8 cellular contexts compared by ENCODE assay signal in genomic region chr21:41766883-41767605, GRCh38. TPM values are rescaled to one million over a fixed set of nuclear protein-coding genes. Genes with fewer than 3 reads are reported as not detected.
DNase-seq lines count a peak whose midpoint lies in the region; ATAC-seq and TF ChIP-seq lines count a peak whose summit lies in the region.

RIPK4 (minus strand) TSS chr21:41767052; CDS start chr21:41767041, 11 bp downstream.

- DNase-seq in NCI-H1436 (lab: John Stamatoyannopoulos, UW) (peak; percentile 78), NCI-H1436 treated with DMSO at 0.1 percent for 48 hours (lab: John Stamatoyannopoulos, UW) (no peak), NCI-H2196 treated with DMSO at 0.1 percent for 48 hours (lab: John Stamatoyannopoulos, UW; ENCODE audit: unreplicated experiment) (peak; percentile 73), esophagus squamous epithelium (lab: John Stamatoyannopoulos, UW) (no peak), osteoblast (ENCODE audit: insufficient read length, low spot score, missing footprints) (peak; percentile 93), upper lobe of right lung (peak; percentile 91)
- peak; percentile 7 for DNase-seq in activated CD8-positive, alpha-beta memory T cell treated with anti-CD3 and anti-CD28 coated beads, Interleukin-2, amount 50 U/mL, for 1 hour (ENCODE audit: extremely low read depth)

- TF ChIP-seq POLR2A in esophagus squamous epithelium (IDR thresholded peaks at IDR 0.05): peak in 3 of 4 donors; percentile 78 to 93 (median 83)
- TF ChIP-seq POLR2A in GM18505 (IDR thresholded peaks at IDR 0.05; ENCODE audit: borderline replicate concordance, extremely low read depth, insufficient read depth, insufficient read length): no peak

- H3K4me1 ChIP-seq in esophagus squamous epithelium (peaks cover 12 to 62% (median 23%) of the 10 kb centered on the region in 3 donors), osteoblast (ENCODE audit: insufficient read depth, low read length) (peaks cover 20% of the 10 kb centered on the region), upper lobe of right lung (peaks cover 32% of the 10 kb centered on the region)

- peak within 1 kb of the TSS; percentile 57 for H2AFZ ChIP-seq in osteoblast (ENCODE audit: low read length)

- H4K20me1 ChIP-seq in osteoblast (ENCODE audit: insufficient read depth, low read length): no peaks in the 10 kb centered on the region

- no peaks in the 10 kb centered on the region for H3K36me3 ChIP-seq in esophagus squamous epithelium
- H3K36me3 ChIP-seq in osteoblast (ENCODE audit: insufficient read depth, low read length): no peaks in the 10 kb centered on the region
- H3K36me3 ChIP-seq in upper lobe of right lung: no peaks in the 10 kb centered on the region

- H3K27ac ChIP-seq in esophagus squamous epithelium (peak within 1 kb of the TSS; percentile 89 to 97 (median 96)), osteoblast (ENCODE audit: low read depth, low read length) (peak within 1 kb of the TSS; percentile 50), upper lobe of right lung (peak within 1 kb of the TSS; percentile 80)

- H3K9me3 ChIP-seq in esophagus squamous epithelium (no peaks in the 10 kb centered on the region), osteoblast (ENCODE audit: low read depth, low read length) (no peaks in the 10 kb centered on the region), upper lobe of right lung (no peaks in the 10 kb centered on the region)

- WGBS in esophagus squamous epithelium, 2 donors: 4 to 5% methylated on average over 17 to 20 of the region's 53 CpGs

- peak; percentile 90 for ATAC-seq in upper lobe of right lung
- ATAC-seq in GM18505 (IDR thresholded peaks at IDR 0.05; ENCODE audit: unreplicated experiment): no peak

- peak within 1 kb of the TSS; percentile 79 for H3K4me2 ChIP-seq in osteoblast (ENCODE audit: insufficient read depth, low read length)

- H3K79me2 ChIP-seq in osteoblast (ENCODE audit: insufficient read depth, low read length): no peaks in the 10 kb centered on the region

- peak within 1 kb of the TSS; percentile 52 to 80 (median 64) for H3K4me3 ChIP-seq in esophagus squamous epithelium
- peak within 1 kb of the TSS; percentile 71 for H3K4me3 ChIP-seq in osteoblast (ENCODE audit: insufficient read depth, low read length)
- H3K4me3 ChIP-seq in upper lobe of right lung: peak within 1 kb of the TSS; percentile 58

- H3K27me3 ChIP-seq in esophagus squamous epithelium (peaks cover 0 to 100% (median 9%) of the 10 kb centered on the region in 4 donors), osteoblast (ENCODE audit: insufficient read depth, low read length) (peaks cover 51% of the 10 kb centered on the region), upper lobe of right lung (peaks cover 75% of the 10 kb centered on the region)

- TF ChIP-seq CTCF in esophagus squamous epithelium (IDR thresholded peaks at IDR 0.05) (no peak), osteoblast (IDR thresholded peaks at IDR 0.05; ENCODE audit: extremely low read depth, low read depth, low read length) (no peak), upper lobe of right lung (IDR thresholded peaks at IDR 0.05) (no peak)

- intact Hi-C loops in esophagus squamous epithelium (cut with DNase I): no loop called here
- intact Hi-C loops in upper lobe of right lung (cut with DNase I): no loop called here

RNA-seq across cellular contexts. Expression of gene RIPK4, which starts in this region (rescaled TPM):
- total RNA-seq in esophagus squamous epithelium: 10 to 100 TPM; 41.1 to 93.5 (median 68.8) TPM
- total RNA-seq in osteoblast: 0.29 and 2.2 TPM in 2 replicates
- 10.9 TPM for total RNA-seq in upper lobe of right lung

Comparison
In these comparisons a context has a peak if more than half of its experiments do, and no peak if none do; other contexts are left out.
1. DNase-seq: peak in NCI-H1436 (single experiment), NCI-H2196 treated with DMSO at 0.1 percent for 48 hours (single experiment), activated CD8-positive, alpha-beta memory T cell treated with anti-CD3 and anti-CD28 coated beads, Interleukin-2, amount 50 U/mL, for 1 hour (single experiment), osteoblast (single experiment) and upper lobe of right lung (single experiment); none in NCI-H1436 treated with DMSO at 0.1 percent for 48 hours (single experiment) and esophagus squamous epithelium (single experiment).
2. Peak in every context shown above with its lines, with median percentiles within 50 percentile points of each other: H3K27ac ChIP-seq and H3K4me3 ChIP-seq.